31 cellular contexts compared by ENCODE assay signal in genomic region chr2:222936705-222937104, GRCh38.
"Had no signal": no experiment of that assay in that cellular context is flagged by ENCODE, and none has a peak within 500 bp of the region (broad histone marks: within the 10 kb centered on the region; RNA-seq: fewer than 3 reads in every experiment).

No MANE protein-coding gene starts in this region.

- H3K4me1 Mint-ChIP-seq: naive thymus-derived CD8-positive, alpha-beta T cell; nephron progenitor cell; stimulated activated memory B cell treated with anti-CD40 and anti-IgM and Interleukin-4, amounts not matched to agents 10 μg/mL and 1 μg/mL and 100 μg/mL, for 72 hours; stimulated activated naive CD8-positive, alpha-beta T cell treated with anti-CD3 and anti-CD28 coated beads, Interleukin-15, amount 100 ng/mL, for 72 hours had no signal

- H3K36me3 ChIP-seq: uterus had no signal

- H3K27ac Mint-ChIP-seq: naive thymus-derived CD8-positive, alpha-beta T cell; natural killer cell treated with Interleukin-12 subunit alpha and Interleukin-12 subunit beta and Interleukin-15 and Interleukin-18, amount 100 ng/mL, for 72 hours; nephron progenitor cell; progenitor cell of endocrine pancreas; stimulated activated memory B cell treated with anti-CD40 and anti-IgM and Interleukin-4, amounts not matched to agents 10 μg/mL and 1 μg/mL and 100 μg/mL, for 72 hours; stimulated activated naive CD8-positive, alpha-beta T cell treated with anti-CD3 and anti-CD28 coated beads, Interleukin-15, amount 100 ng/mL, for 72 hours; type B pancreatic cell had no signal

- H3K4me3 Mint-ChIP-seq: natural killer cell treated with Interleukin-12 subunit alpha and Interleukin-12 subunit beta and Interleukin-15 and Interleukin-18, amount 100 ng/mL, for 72 hours; nephron progenitor cell; neural crest cell; stimulated activated memory B cell treated with anti-CD40 and anti-IgM and Interleukin-4, amounts not matched to agents 10 μg/mL and 1 μg/mL and 100 μg/mL, for 72 hours; stimulated activated naive CD8-positive, alpha-beta T cell treated with anti-CD3 and anti-CD28 coated beads, Interleukin-15, amount 100 ng/mL, for 72 hours; type B pancreatic cell had no signal

- H3K27me3 Mint-ChIP-seq: naive thymus-derived CD8-positive, alpha-beta T cell; natural killer cell treated with Interleukin-12 subunit alpha and Interleukin-12 subunit beta and Interleukin-15 and Interleukin-18, amount 100 ng/mL, for 72 hours; progenitor cell of endocrine pancreas; stimulated activated memory B cell treated with anti-CD40 and anti-IgM and Interleukin-4, amounts not matched to agents 10 μg/mL and 1 μg/mL and 100 μg/mL, for 72 hours; stimulated activated naive CD8-positive, alpha-beta T cell treated with anti-CD3 and anti-CD28 coated beads, Interleukin-15, amount 100 ng/mL, for 72 hours; type B pancreatic cell had no signal

- H3K27me3 ChIP-seq: neutrophil, ovary, spleen, suprapubic skin, testis, tibial artery, transverse colon, upper lobe of right lung, uterus had no signal

- DNase-seq: naive thymus-derived CD8-positive, alpha-beta T cell; nephron progenitor cell; nucleus accumbens; ovary; posterior cingulate gyrus; psoas muscle; right cardiac atrium; spleen; stimulated activated CD4-positive, alpha-beta T cell treated with anti-CD3 and anti-CD28 coated beads, Interleukin-12 subunit alpha, Interleukin-12 subunit beta, amount 100 ng/mL, for 4 hours; stimulated activated CD4-positive, alpha-beta T cell treated with anti-CD3 and anti-CD28 coated beads, Interleukin-1b, Interleukin-23, amount 100 ng/mL, for 48 hours; stimulated activated CD4-positive, alpha-beta T cell treated with anti-CD3 and anti-CD28 coated beads, Interleukin-4, amount 100 ng/mL, for 1 hour; stimulated activated CD4-positive, alpha-beta T cell treated with anti-CD3 and anti-CD28 coated beads, Interleukin-4, amount 100 ng/mL, for 4 hours; stimulated activated CD8-positive, alpha-beta memory T cell treated with anti-CD3 and anti-CD28 coated beads, Interleukin-4, amount 100 ng/mL, for 48 hours; stimulated activated naive CD4-positive, alpha-beta T cell; stimulated activated naive CD8-positive, alpha-beta T cell treated with anti-CD3 and anti-CD28 coated beads, Interleukin-15, amount 100 ng/mL, for 72 hours; stimulated activated naive CD8-positive, alpha-beta T cell treated with anti-CD3 and anti-CD28 coated beads, Interleukin-15, Interleukin-2, amounts not matched to agents 100 U/mL and 50 U/mL, for 24 hours; substantia nigra; testis; tibial artery; transverse colon; upper lobe of right lung; uterus had no signal

- H3K9me3 ChIP-seq: neutrophil, testis, upper lobe of right lung had no signal

- H3K4me3 ChIP-seq: ovary, psoas muscle, skin epidermis, smooth muscle cell, spleen, suprapubic skin, testis, tibial artery, transverse colon, upper lobe of right lung, uterus had no signal

- H3K4me1 ChIP-seq: psoas muscle, spleen, suprapubic skin, testis, tibial artery, transverse colon, upper lobe of right lung, uterus had no signal
